1 cellular context compared by ENCODE assay signal in genomic region chr12:118063567-118064391, GRCh38.
A peak's percentile ranks its signal among the peaks of the same experiment; 100 is the strongest.
TF ChIP-seq lines count a peak whose summit lies in the region.

No MANE protein-coding gene starts in this region.

TF ChIP-seq in HCT116, 20 proteins besides CTCF, POLR2A, EP300 and RAD21:
- no peak for TF ChIP-seq TCF7L2 (IDR thresholded peaks at IDR 0.05; ENCODE audit: borderline replicate concordance, extremely low read depth, insufficient read depth, insufficient read length)
- TF ChIP-seq ZFX (IDR thresholded peaks at IDR 0.05) = no peak
- no peak for TF ChIP-seq MAX (IDR thresholded peaks at IDR 0.05)
- no peak for TF ChIP-seq REST (IDR thresholded peaks at IDR 0.05; ENCODE audit: low read depth)
- TF ChIP-seq YY1 (IDR thresholded peaks at IDR 0.05; ENCODE audit: extremely low read depth, insufficient replicate concordance, low read depth, low read length) = no peak
- no peak for TF ChIP-seq SP1 (IDR thresholded peaks at IDR 0.05; ENCODE audit: low read depth)
- peak; percentile 46; the same call in 1 of the 2 replicates for TF ChIP-seq CEBPB (IDR thresholded peaks at IDR 0.05; ENCODE audit: low read depth)
